8 cellular contexts compared by ENCODE assay signal in genomic region chr6:35468181-35468979, GRCh38. TPM values are rescaled to one million over a fixed set of nuclear protein-coding genes. Genes with fewer than 3 reads are reported as not detected.
DNase-seq lines count a peak whose midpoint lies in the region; ATAC-seq, FAIRE-seq and TF ChIP-seq lines count a peak whose summit lies in the region.

RPL10A (plus strand) TSS chr6:35468401; CDS start chr6:35468435, 34 bp downstream.

- no peaks in the 10 kb centered on the region for H3K9me3 ChIP-seq in BLaER1
- H3K9me3 ChIP-seq in left lung: no peaks in the 10 kb centered on the region

- H3K27ac ChIP-seq in BLaER1 (peak within 1 kb of the TSS; percentile 99), left lung (peak within 1 kb of the TSS; percentile 87 to 89)

- peak within 1 kb of the TSS; percentile 100 for H3K9ac ChIP-seq in BLaER1

- H3K27me3 ChIP-seq in BLaER1 (no peaks in the 10 kb centered on the region), left lung (no peaks in the 10 kb centered on the region)

- FAIRE-seq in GM19239 (lab: Jason Lieb, UNC): peak; percentile 83

- peak within 1 kb of the TSS; percentile 95 for H3K4me2 ChIP-seq in BLaER1

- peak; percentile 67 for ATAC-seq in HG03457 (IDR thresholded peaks at IDR 0.05; ENCODE audit: unreplicated experiment)
- peak; percentile 96 for ATAC-seq in left lung

- CTCF ChIA-PET in activated CD4-positive, alpha-beta T cell treated with anti-CD3 and anti-CD28 coated beads, Interleukin-2, amount 10 ng/mL, durations not matched to agents 7 days and 5 days (lab: Charles Lee): interaction anchor here (0.6 to 3.2 kb wide), 27 partner anchors 9 to 415 kb away, joined by 3 to 21 read pairs (median 4); partner anchors contain the start of genes FANCE and PPARD

- H3K36me3 ChIP-seq in BLaER1 (peaks cover 84% of the 10 kb centered on the region), left lung (peaks cover 0 to 59% of the 10 kb centered on the region in 2 donors)

- TF ChIP-seq CTCF in left lung (IDR thresholded peaks at IDR 0.05): peak; percentile 91 to 96

- H3K9me3 Mint-ChIP-seq in activated CD4-positive, alpha-beta T cell treated with anti-CD3 and anti-CD28 coated beads, Interleukin-2, amount 10 ng/mL, durations not matched to agents 7 days and 5 days: no peaks in the 10 kb centered on the region

- peaks cover 67% of the 10 kb centered on the region for H3K36me3 Mint-ChIP-seq in activated CD4-positive, alpha-beta T cell treated with anti-CD3 and anti-CD28 coated beads, Interleukin-2, amount 10 ng/mL, durations not matched to agents 7 days and 5 days (ENCODE audit: low read depth)

- peaks cover 45% of the 10 kb centered on the region for H3K4me1 ChIP-seq in BLaER1
- H3K4me1 ChIP-seq in left lung: peaks cover 15 to 43% of the 10 kb centered on the region in 2 donors

- H3K27ac Mint-ChIP-seq in activated CD4-positive, alpha-beta T cell treated with anti-CD3 and anti-CD28 coated beads, Interleukin-2, amount 10 ng/mL, durations not matched to agents 7 days and 5 days: peak within 1 kb of the TSS; percentile 100

- peak; percentile 95 for DNase-seq in GM19239 (ENCODE audit: insufficient read length, low spot score)
- peak; percentile 91 for DNase-seq in NCI-H526 treated with DMSO at 0.1 percent for 48 hours (lab: John Stamatoyannopoulos, UW)
- peak; percentile 98 for DNase-seq in activated CD4-positive, alpha-beta T cell treated with anti-CD3 and anti-CD28 coated beads, Interleukin-2, amount 10 ng/mL, durations not matched to agents 7 days and 5 days
- peak; percentile 68 for DNase-seq in cortex of kidney (lab: John Stamatoyannopoulos, UW)
- peak; percentile 96 to 97 for DNase-seq in left lung
- DNase-seq in stimulated activated CD4-positive, alpha-beta T cell treated with anti-CD3 and anti-CD28 coated beads, Interleukin-2, amount 100 ng/mL, for 48 hours: peak; percentile 96

- H3K27me3 Mint-ChIP-seq in activated CD4-positive, alpha-beta T cell treated with anti-CD3 and anti-CD28 coated beads, Interleukin-2, amount 10 ng/mL, durations not matched to agents 7 days and 5 days: no peaks in the 10 kb centered on the region

- peaks cover 49% of the 10 kb centered on the region for H4K20me1 ChIP-seq in BLaER1

- POLR2A ChIA-PET in activated CD4-positive, alpha-beta T cell treated with anti-CD3 and anti-CD28 coated beads, Interleukin-2, amount 10 ng/mL, durations not matched to agents 7 days and 5 days (lab: Charles Lee): no interaction called here

- H3K4me3 ChIP-seq in BLaER1 (peak within 1 kb of the TSS; percentile 98), left lung (peak within 1 kb of the TSS; percentile 81 to 90)

- peak within 1 kb of the TSS; percentile 91 for H3K4me3 Mint-ChIP-seq in activated CD4-positive, alpha-beta T cell treated with anti-CD3 and anti-CD28 coated beads, Interleukin-2, amount 10 ng/mL, durations not matched to agents 7 days and 5 days

- intact Hi-C loops in left lung (cut with DNase I): no loop called here

- peaks cover 42% of the 10 kb centered on the region for H3K4me1 Mint-ChIP-seq in activated CD4-positive, alpha-beta T cell treated with anti-CD3 and anti-CD28 coated beads, Interleukin-2, amount 10 ng/mL, durations not matched to agents 7 days and 5 days

RNA-seq across cellular contexts. Expression of gene RPL10A, which starts in this region (rescaled TPM):
- 1,000 to 10,000 TPM; 1,411 to 1,499 TPM for total RNA-seq in activated CD4-positive, alpha-beta T cell treated with anti-CD3 and anti-CD28 coated beads, Interleukin-2, amount 10 ng/mL, durations not matched to agents 7 days and 5 days
- total RNA-seq in left lung: 1,000 to 10,000 TPM in 1 of 2 donors, 100 to 1,000 TPM in 1; 858 to 1,030 TPM

Comparison
In these comparisons a context has a peak if more than half of its experiments do, and no peak if none do; other contexts are left out.
1. Peak in every context shown above with its lines: DNase-seq, ATAC-seq, H3K4me3 ChIP-seq and H3K27ac ChIP-seq.